In genomic region chr18:49572935-49573334, GRCh38 we compare ENCODE assay signal across 1 cellular context.
A peak's percentile ranks its signal among the peaks of the same experiment; 100 is the strongest.
TF ChIP-seq lines count a peak whose summit lies in the region.

No MANE protein-coding gene starts in this region.

TF ChIP-seq in HepG2, 621 proteins besides CTCF, POLR2A, EP300 and RAD21 (continued from another document):
- TF ChIP-seq, protein P1, sequence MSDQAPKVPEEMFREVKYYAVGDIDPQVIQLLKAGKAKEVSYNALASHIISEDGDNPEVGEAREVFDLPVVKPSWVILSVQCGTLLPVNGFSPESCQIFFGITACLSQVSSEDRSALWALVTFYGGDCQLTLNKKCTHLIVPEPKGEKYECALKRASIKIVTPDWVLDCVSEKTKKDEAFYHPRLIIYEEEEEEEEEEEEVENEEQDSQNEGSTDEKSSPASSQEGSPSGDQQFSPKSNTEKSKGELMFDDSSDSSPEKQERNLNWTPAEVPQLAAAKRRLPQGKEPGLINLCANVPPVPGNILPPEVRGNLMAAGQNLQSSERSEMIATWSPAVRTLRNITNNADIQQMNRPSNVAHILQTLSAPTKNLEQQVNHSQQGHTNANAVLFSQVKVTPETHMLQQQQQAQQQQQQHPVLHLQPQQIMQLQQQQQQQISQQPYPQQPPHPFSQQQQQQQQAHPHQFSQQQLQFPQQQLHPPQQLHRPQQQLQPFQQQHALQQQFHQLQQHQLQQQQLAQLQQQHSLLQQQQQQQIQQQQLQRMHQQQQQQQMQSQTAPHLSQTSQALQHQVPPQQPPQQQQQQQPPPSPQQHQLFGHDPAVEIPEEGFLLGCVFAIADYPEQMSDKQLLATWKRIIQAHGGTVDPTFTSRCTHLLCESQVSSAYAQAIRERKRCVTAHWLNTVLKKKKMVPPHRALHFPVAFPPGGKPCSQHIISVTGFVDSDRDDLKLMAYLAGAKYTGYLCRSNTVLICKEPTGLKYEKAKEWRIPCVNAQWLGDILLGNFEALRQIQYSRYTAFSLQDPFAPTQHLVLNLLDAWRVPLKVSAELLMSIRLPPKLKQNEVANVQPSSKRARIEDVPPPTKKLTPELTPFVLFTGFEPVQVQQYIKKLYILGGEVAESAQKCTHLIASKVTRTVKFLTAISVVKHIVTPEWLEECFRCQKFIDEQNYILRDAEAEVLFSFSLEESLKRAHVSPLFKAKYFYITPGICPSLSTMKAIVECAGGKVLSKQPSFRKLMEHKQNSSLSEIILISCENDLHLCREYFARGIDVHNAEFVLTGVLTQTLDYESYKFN (CRISPR knock-in tag; conservative IDR thresholded peaks at IDR 0.05): 0 out of 2 replicates have a peak, but pooled peaks have one; percentile 35
- TF ChIP-seq ZNF768 (CRISPR knock-in tag; IDR thresholded peaks at IDR 0.05) (no peak), HNF4A (CRISPR knock-in tag; IDR thresholded peaks at IDR 0.05) (peak; percentile 24; the same call in 1 of the 2 replicates), HNRNPUL1 (IDR thresholded peaks at IDR 0.05; ENCODE audit: low read depth, low read length) (no peak), THAP8 (CRISPR knock-in tag; IDR thresholded peaks at IDR 0.05; ENCODE audit: borderline replicate concordance) (no peak), ZNF570 (CRISPR knock-in tag; IDR thresholded peaks at IDR 0.05; ENCODE audit: borderline replicate concordance) (no peak)
- TF ChIP-seq, protein P2, sequence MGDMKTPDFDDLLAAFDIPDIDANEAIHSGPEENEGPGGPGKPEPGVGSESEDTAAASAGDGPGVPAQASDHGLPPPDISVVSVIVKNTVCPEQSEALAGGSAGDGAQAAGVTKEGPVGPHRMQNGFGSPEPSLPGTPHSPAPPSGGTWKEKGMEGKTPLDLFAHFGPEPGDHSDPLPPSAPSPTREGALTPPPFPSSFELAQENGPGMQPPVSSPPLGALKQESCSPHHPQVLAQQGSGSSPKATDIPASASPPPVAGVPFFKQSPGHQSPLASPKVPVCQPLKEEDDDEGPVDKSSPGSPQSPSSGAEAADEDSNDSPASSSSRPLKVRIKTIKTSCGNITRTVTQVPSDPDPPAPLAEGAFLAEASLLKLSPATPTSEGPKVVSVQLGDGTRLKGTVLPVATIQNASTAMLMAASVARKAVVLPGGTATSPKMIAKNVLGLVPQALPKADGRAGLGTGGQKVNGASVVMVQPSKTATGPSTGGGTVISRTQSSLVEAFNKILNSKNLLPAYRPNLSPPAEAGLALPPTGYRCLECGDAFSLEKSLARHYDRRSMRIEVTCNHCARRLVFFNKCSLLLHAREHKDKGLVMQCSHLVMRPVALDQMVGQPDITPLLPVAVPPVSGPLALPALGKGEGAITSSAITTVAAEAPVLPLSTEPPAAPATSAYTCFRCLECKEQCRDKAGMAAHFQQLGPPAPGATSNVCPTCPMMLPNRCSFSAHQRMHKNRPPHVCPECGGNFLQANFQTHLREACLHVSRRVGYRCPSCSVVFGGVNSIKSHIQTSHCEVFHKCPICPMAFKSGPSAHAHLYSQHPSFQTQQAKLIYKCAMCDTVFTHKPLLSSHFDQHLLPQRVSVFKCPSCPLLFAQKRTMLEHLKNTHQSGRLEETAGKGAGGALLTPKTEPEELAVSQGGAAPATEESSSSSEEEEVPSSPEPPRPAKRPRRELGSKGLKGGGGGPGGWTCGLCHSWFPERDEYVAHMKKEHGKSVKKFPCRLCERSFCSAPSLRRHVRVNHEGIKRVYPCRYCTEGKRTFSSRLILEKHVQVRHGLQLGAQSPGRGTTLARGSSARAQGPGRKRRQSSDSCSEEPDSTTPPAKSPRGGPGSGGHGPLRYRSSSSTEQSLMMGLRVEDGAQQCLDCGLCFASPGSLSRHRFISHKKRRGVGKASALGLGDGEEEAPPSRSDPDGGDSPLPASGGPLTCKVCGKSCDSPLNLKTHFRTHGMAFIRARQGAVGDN (CRISPR knock-in tag; IDR thresholded peaks at IDR 0.05): no peak
TF ChIP-seq in HepG2: peak in this region for 3.
